In the genomic region with DNA sequence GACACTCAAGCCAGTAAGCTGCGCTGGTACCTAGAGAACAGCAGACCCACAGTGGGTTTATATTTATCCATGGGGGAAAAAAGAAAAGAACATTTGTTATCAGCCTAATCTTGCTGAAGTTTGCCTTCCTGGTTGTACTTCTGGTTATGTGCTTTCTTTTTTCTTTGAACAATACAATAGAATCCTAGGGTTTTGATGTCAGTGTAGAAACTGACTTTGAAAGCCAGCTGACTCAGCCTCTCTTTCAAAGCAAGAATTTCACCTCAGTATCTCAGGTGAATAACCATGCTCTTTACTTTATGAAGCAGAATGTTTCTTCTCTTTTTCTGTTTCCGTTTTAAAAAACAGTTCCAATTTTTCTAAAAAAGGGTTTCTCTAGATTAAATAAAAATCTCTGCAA, we compare ENCODE assay signal across 7 cellular contexts.
"Had no signal": no experiment of that assay in that cellular context is flagged by ENCODE, and none has a peak within 500 bp of the region (broad histone marks: within the 10 kb centered on the region; RNA-seq: fewer than 3 reads in every experiment).

No MANE protein-coding gene starts in this region.

- ATAC-seq: natural killer cell treated with Interleukin-12 subunit alpha and Interleukin-12 subunit beta and Interleukin-15 and Interleukin-18, amount 100 ng/mL, for 72 hours had no signal

- H3K4me3 Mint-ChIP-seq: natural killer cell treated with Interleukin-12 subunit alpha and Interleukin-12 subunit beta and Interleukin-15 and Interleukin-18, amount 100 ng/mL, for 72 hours had no signal

- H3K36me3 Mint-ChIP-seq: natural killer cell treated with Interleukin-12 subunit alpha and Interleukin-12 subunit beta and Interleukin-15 and Interleukin-18, amount 100 ng/mL, for 72 hours had no signal

- H3K9me3 Mint-ChIP-seq: natural killer cell treated with Interleukin-12 subunit alpha and Interleukin-12 subunit beta and Interleukin-15 and Interleukin-18, amount 100 ng/mL, for 72 hours had no signal

- H3K27ac ChIP-seq: dorsolateral prefrontal cortex, esophagus muscularis mucosa, testis had no signal

- H3K36me3 ChIP-seq: esophagus muscularis mucosa had no signal

- H3K27me3 ChIP-seq: dorsolateral prefrontal cortex, esophagus muscularis mucosa, testis had no signal

- H3K4me1 ChIP-seq: testis had no signal

- DNase-seq: activated CD4-positive, CD25-positive, alpha-beta regulatory T cell treated with anti-CD3 and anti-CD28 coated beads, Interleukin-2, amount 50 U/mL, for 72 hours; SIG-M5; stimulated activated naive CD4-positive, alpha-beta T cell treated with Interleukin-2 at 50 U/mL for 16 hours; testis had no signal

- H3K27ac Mint-ChIP-seq: natural killer cell treated with Interleukin-12 subunit alpha and Interleukin-12 subunit beta and Interleukin-15 and Interleukin-18, amount 100 ng/mL, for 72 hours had no signal

- H3K4me3 ChIP-seq: dorsolateral prefrontal cortex, esophagus muscularis mucosa, testis had no signal

- H3K9me3 ChIP-seq: esophagus muscularis mucosa, testis had no signal
